Comparison of ENCODE assay signal across 23 cellular contexts in genomic region chr1:21619041-21619947, GRCh38. TPM values are rescaled to one million over a fixed set of nuclear protein-coding genes. Genes with fewer than 3 reads are reported as not detected.
DNase-seq lines count a peak whose midpoint lies in the region; ATAC-seq and TF ChIP-seq lines count a peak whose summit lies in the region.
"Had no signal": no experiment of that assay in that cellular context is flagged by ENCODE, and none has a peak within 500 bp of the region (broad histone marks: within the 10 kb centered on the region; RNA-seq: fewer than 3 reads in every experiment).

No MANE protein-coding gene starts in this region.

- H3K36me3 Mint-ChIP-seq in WTC11, result no peaks in the 10 kb centered on the region

- H3K4me1 Mint-ChIP-seq in WTC11, result peaks cover 24% of the 10 kb centered on the region

- CTCF ChIA-PET in WTC11 (lab: Charles Lee), result interaction anchor here (0.7 to 1.1 kb wide), 3 partner anchors 14 to 128 kb away, joined by 3 read pairs; no protein-coding TSS in a partner anchor

- peak overlapping the region; percentile 32 for H3K4me3 ChIP-seq in HUES64 (ENCODE audit: low read length)
- H3K4me3 ChIP-seq in iPS-18a (ENCODE audit: low read length), result no peak overlapping the region
- H3K4me3 ChIP-seq in stomach, result peak overlapping the region; percentile 53 to 66 (median 58)
- no peak overlapping the region for H3K4me3 ChIP-seq in gastrocnemius medialis
- H3K4me3 ChIP-seq: PC-9, sigmoid colon had no signal

- H3K4me1 ChIP-seq in HUES64 (ENCODE audit: insufficient read depth, low read length), result peaks cover 8% of the 10 kb centered on the region
- H3K4me1 ChIP-seq in iPS-18a (ENCODE audit: control insufficient read depth, low read depth, low read length), result peaks cover 12% of the 10 kb centered on the region
- peaks cover 35 to 75% (median 53%) of the 10 kb centered on the region in 4 donors for H3K4me1 ChIP-seq in stomach
- peaks cover 0 to 3% of the 10 kb centered on the region in 2 donors for H3K4me1 ChIP-seq in gastrocnemius medialis

- TF ChIP-seq EP300 in stomach (IDR thresholded peaks at IDR 0.05), result no peak

- WGBS in HUES64, result 24% methylated on average over 20 of the region's 23 CpGs
- WGBS in stomach, 5 donors, result 22 to 33% (median 29%) methylated on average over 18 to 23 of the region's 23 CpGs

- no peaks in the 10 kb centered on the region for H3K36me3 ChIP-seq in HUES64 (ENCODE audit: insufficient read depth, low read length)
- H3K36me3 ChIP-seq in iPS-18a (ENCODE audit: control insufficient read depth, low read depth, low read length), result no peaks in the 10 kb centered on the region
- H3K36me3 ChIP-seq in stomach, result peaks cover 0 to 10% (median 0%) of the 10 kb centered on the region in 4 donors
- H3K36me3 ChIP-seq in gastrocnemius medialis, result no peaks in the 10 kb centered on the region
- H3K36me3 ChIP-seq: prostate gland, sigmoid colon had no signal

- H3K27ac Mint-ChIP-seq in WTC11, result no peak overlapping the region
- H3K27ac Mint-ChIP-seq: CD4-positive, alpha-beta T cell; nephron progenitor cell had no signal

- H3K27me3 Mint-ChIP-seq in WTC11 (ENCODE audit: low read depth), result peaks cover 23% of the 10 kb centered on the region

- no peak overlapping the region for H3K27ac ChIP-seq in HUES64 (ENCODE audit: low read depth, low read length)
- H3K27ac ChIP-seq in iPS-18a (ENCODE audit: low read length), result no peak overlapping the region
- H3K27ac ChIP-seq in stomach, result peak overlapping the region in 4 of 5 donors; percentile 10 to 77 (median 38)
- H3K27ac ChIP-seq in gastrocnemius medialis, result no peak overlapping the region
- H3K27ac ChIP-seq: PC-9, prostate gland, sigmoid colon had no signal

- in situ Hi-C loops in gastrocnemius medialis (cut with MboI; ENCODE audit: low sequenced_read_pairs in 4 of 4), result no loop called here

- POLR2A ChIA-PET in WTC11 (lab: Charles Lee), result no interaction called here

- TF ChIP-seq CTCF in WTC11 (IDR thresholded peaks at IDR 0.05) (no peak), stomach (IDR thresholded peaks at IDR 0.05) (no peak), gastrocnemius medialis (IDR thresholded peaks at IDR 0.05 in 4 of 5, conservative IDR thresholded peaks at IDR 0.05 in 1 of 5) (no peak)

- ATAC-seq in WTC11 (peak; percentile 31), HG03571 (IDR thresholded peaks at IDR 0.05; ENCODE audit: unreplicated experiment) (no peak), gastrocnemius medialis (no peak)

- DNase-seq in WTC11 (ENCODE audit: low spot score) (no peak), stomach (peak; percentile 47), GM19240 (ENCODE audit: insufficient read length, low spot score) (no peak), gastrocnemius medialis (no peak)
- DNase-seq: activated gamma-delta T cell; activated T-cell treated with anti-CD3 and anti-CD28 coated beads, Interleukin-2, amount 50 U/mL, for 1 hour; CD4-positive, alpha-beta T cell; DMS 273 treated with DMSO at 0.1 percent for 48 hours; effector CD8-positive, alpha-beta T cell; foreskin fibroblast; NCI-H1105; NCI-H2029; NCI-H446; nephron progenitor cell; PC-9; SHP77; sigmoid colon; stimulated activated naive CD4-positive, alpha-beta T cell treated with Interleukin-2 at 50 U/mL for 16 hours; T-helper 1 cell had no signal

- peaks cover 40% of the 10 kb centered on the region for H3K27me3 ChIP-seq in HUES64 (ENCODE audit: insufficient read depth, low read length)
- peaks cover 44% of the 10 kb centered on the region for H3K27me3 ChIP-seq in iPS-18a (ENCODE audit: control insufficient read depth, insufficient read depth, low read length)
- peaks cover 0 to 42% (median 8%) of the 10 kb centered on the region in 3 donors for H3K27me3 ChIP-seq in stomach
- peaks cover 22 to 25% (median 24%) of the 10 kb centered on the region in 3 donors for H3K27me3 ChIP-seq in gastrocnemius medialis

- intact Hi-C loops in stomach (cut with DNase I; ENCODE audit: low total_unique reads), result no loop called here
- intact Hi-C loops in gastrocnemius medialis (cut with DNase I; ENCODE audit: low total_unique reads), result no loop called here

- H3K9me3 ChIP-seq in HUES64 (ENCODE audit: insufficient read depth, low read depth, low read length), result no peaks in the 10 kb centered on the region
- no peaks in the 10 kb centered on the region for H3K9me3 ChIP-seq in iPS-18a (ENCODE audit: control insufficient read depth, low read depth, low read length)
- H3K9me3 ChIP-seq in stomach, result no peaks in the 10 kb centered on the region
- H3K9me3 ChIP-seq in gastrocnemius medialis, result no peaks in the 10 kb centered on the region
- H3K9me3 ChIP-seq: prostate gland, sigmoid colon had no signal

- H3K4me3 Mint-ChIP-seq in WTC11, result peak overlapping the region; percentile 20; the same call in 1 of the 2 replicates
- H3K4me3 Mint-ChIP-seq: CD4-positive, alpha-beta T cell; nephron progenitor cell had no signal

- peak overlapping the region; percentile 59 for H3K9ac ChIP-seq in HUES64 (ENCODE audit: low read depth, low read length)
- peak overlapping the region; percentile 12 for H3K9ac ChIP-seq in iPS-18a (ENCODE audit: low read length)

- TF ChIP-seq POLR2A in stomach (IDR thresholded peaks at IDR 0.05) (no peak), gastrocnemius medialis (IDR thresholded peaks at IDR 0.05) (no peak)

- H3K9me3 Mint-ChIP-seq in WTC11, result no peaks in the 10 kb centered on the region
- H3K9me3 Mint-ChIP-seq: CD4-positive, alpha-beta T cell; nephron progenitor cell had no signal

TF ChIP-seq in WTC11, 78 proteins besides CTCF, POLR2A, EP300 and RAD21:
- TF ChIP-seq FOXP1 (CRISPR knock-in tag; IDR thresholded peaks at IDR 0.05; ENCODE audit: borderline replicate concordance) (no peak; the same call in 1 of the 2 replicates), MAX (CRISPR knock-in tag; IDR thresholded peaks at IDR 0.05) (0 out of 2 replicates have a peak, but pooled peaks have one; percentile 61)

RNA-seq across cellular contexts. Expression of gene RAP1GAP, which starts 49.9 kb away (rescaled TPM):
- 5.0 TPM for polyA plus RNA-seq in HUES64 (2013, experiment 1 of 2)
- 5.7 TPM for polyA plus RNA-seq in HUES64 (2013, experiment 2 of 2)
- total RNA-seq in WTC11 (2021) (7.6 to 9.9 TPM (median 9.7 TPM) in 3 replicates), stomach (100 to 1,000 TPM in 1 of 5 donors, 10 to 100 TPM in 4; 21.1 to 117 (median 60.6) TPM), gastrocnemius medialis (under 1 TPM in 2 of 4 donors, not detected in 2; 0.46 to 0.75 TPM)
- polyA plus RNA-seq in stomach, result 10 to 100 TPM; 48.6 to 98.3 (median 57.9) TPM

Comparison
In these comparisons a context has a peak if more than half of its experiments do, and no peak if none do; other contexts are left out.
1. H3K27ac ChIP-seq: peak in stomach (4 of 5); none in HUES64 (single experiment), iPS-18a (single experiment) and gastrocnemius medialis (0 of 4).
2. H3K4me3 ChIP-seq: peak in HUES64 (single experiment) and stomach (4 of 4); none in iPS-18a (single experiment) and gastrocnemius medialis (0 of 4).